22 cellular contexts compared by ENCODE assay signal in genomic region chr11:22207162-22207561, GRCh38. TPM values are rescaled to one million over a fixed set of nuclear protein-coding genes. Genes with fewer than 3 reads are reported as not detected.
DNase-seq lines count a peak whose midpoint lies in the region; ATAC-seq and TF ChIP-seq lines count a peak whose summit lies in the region.
"Had no signal": no experiment of that assay in that cellular context is flagged by ENCODE, and none has a peak within 500 bp of the region (broad histone marks: within the 10 kb centered on the region; RNA-seq: fewer than 3 reads in every experiment).

No MANE protein-coding gene starts in this region.

- H3K27ac ChIP-seq in left ventricle myocardium inferior (replicated peaks) (peak overlapping the region; percentile 74), psoas muscle (peak overlapping the region; percentile 19), smooth muscle cell (ENCODE audit: low read depth) (no peak overlapping the region)
- H3K27ac ChIP-seq: A549, GM23248 had no signal

- H3K9me3 ChIP-seq in left ventricle myocardium inferior (replicated peaks) (no peaks in the 10 kb centered on the region), psoas muscle (no peaks in the 10 kb centered on the region), smooth muscle cell (replicated peaks; ENCODE audit: low read depth) (no peaks in the 10 kb centered on the region)
- H3K9me3 ChIP-seq: A549 had no signal

- H3K9ac ChIP-seq in smooth muscle cell (ENCODE audit: low read depth): no peak overlapping the region
- H3K9ac ChIP-seq: GM23248 had no signal

- H3K27me3 ChIP-seq in left ventricle myocardium inferior (ENCODE audit: low read depth) (no peaks in the 10 kb centered on the region), psoas muscle (ENCODE audit: insufficient read depth in 3 of 3, low read length in 2 of 3) (no peaks in the 10 kb centered on the region), smooth muscle cell (ENCODE audit: low read depth) (no peaks in the 10 kb centered on the region)

- H3K36me3 ChIP-seq in left ventricle myocardium inferior: no peaks in the 10 kb centered on the region
- no peaks in the 10 kb centered on the region for H3K36me3 ChIP-seq in psoas muscle (ENCODE audit: insufficient read depth in 1 of 2, low read depth in 1 of 2)
- no peaks in the 10 kb centered on the region for H3K36me3 ChIP-seq in smooth muscle cell (ENCODE audit: low read depth)

- DNase-seq in Right ventricle myocardium superior: no peak
- no peak for DNase-seq in cardiac septum (ENCODE audit: low spot score)
- no peak for DNase-seq in left ventricle myocardium inferior
- DNase-seq in psoas muscle: no peak
- DNase-seq in DMS79 (lab: John Stamatoyannopoulos, UW): no peak
- DNase-seq in smooth muscle cell (lab: John Stamatoyannopoulos, UW; ENCODE audit: unreplicated experiment): no peak
- DNase-seq in DMS153 treated with DMSO at 0.1 percent for 48 hours (lab: John Stamatoyannopoulos, UW; ENCODE audit: unreplicated experiment): no peak
- DNase-seq: 8988T; ACHN; AML-193; C1 segment of cervical spinal cord; Calu3; CD4-positive, alpha-beta memory T cell; COR-L47; EL; GDM1; GM23248; H7; HCEC 1CT had no signal

- no peaks in the 10 kb centered on the region for H3F3A ChIP-seq in smooth muscle cell (ENCODE audit: low read depth)

- intact Hi-C loops in Right ventricle myocardium superior (cut with DNase I): no loop called here
- intact Hi-C loops in cardiac septum (cut with DNase I): no loop called here
- intact Hi-C loops in left ventricle myocardium inferior (cut with micrococcal nuclease): no loop called here
- intact Hi-C loops in psoas muscle (cut with DNase I): no loop called here

- no peak for TF ChIP-seq CTCF in left ventricle myocardium inferior (IDR thresholded peaks at IDR 0.05; ENCODE audit: borderline replicate concordance)
- TF ChIP-seq CTCF in psoas muscle (IDR thresholded peaks at IDR 0.05): no peak
- no peak for TF ChIP-seq CTCF in smooth muscle cell (IDR thresholded peaks at IDR 0.05; ENCODE audit: borderline replicate concordance, insufficient read depth, poor library complexity, severe bottlenecking)

- H3K4me1 ChIP-seq in left ventricle myocardium inferior: peaks cover 79% of the 10 kb centered on the region
- peaks cover 46% of the 10 kb centered on the region for H3K4me1 ChIP-seq in psoas muscle
- H3K4me1 ChIP-seq in smooth muscle cell (ENCODE audit: low read depth): no peaks in the 10 kb centered on the region
- H3K4me1 ChIP-seq: A549 had no signal

- no peak overlapping the region for H2AFZ ChIP-seq in smooth muscle cell (ENCODE audit: low read depth)
- H2AFZ ChIP-seq: GM23248 had no signal

- peak overlapping the region; percentile 34 for H3K4me3 ChIP-seq in left ventricle myocardium inferior
- peak overlapping the region; percentile 16 for H3K4me3 ChIP-seq in psoas muscle
- H3K4me3 ChIP-seq in smooth muscle cell: no peak overlapping the region
- H3K4me3 ChIP-seq: A549, GM12878, GM23248 had no signal

- H3K4me2 ChIP-seq in smooth muscle cell: no peak overlapping the region
- H3K4me2 ChIP-seq: A549 had no signal

- ATAC-seq in Right ventricle myocardium superior (ENCODE audit: poor library complexity) (peak; percentile 77), psoas muscle (peak in 2 of 4 donors; percentile 57 to 75)
- ATAC-seq: A549, GM12878 had no signal

- H4K20me1 ChIP-seq in smooth muscle cell (ENCODE audit: low read depth): no peaks in the 10 kb centered on the region

- no peaks in the 10 kb centered on the region for H3K79me2 ChIP-seq in smooth muscle cell (ENCODE audit: low read depth)

RNA-seq across cellular contexts. Expression of gene ANO5, which starts 14.3 kb away (rescaled TPM):
- total RNA-seq in Right ventricle myocardium superior (68.9 TPM), cardiac septum (58.4 TPM), left ventricle myocardium inferior (79.7 TPM), psoas muscle (10 to 100 TPM; 28.8 to 52.1 (median 40.6) TPM), smooth muscle cell (0.18 and 0.27 TPM in 2 replicates)
- polyA plus RNA-seq in psoas muscle (10 to 100 TPM in 2 of 3 donors, 1 to 10 TPM in 1; 2.6 to 15.9 (median 10.0) TPM), smooth muscle cell (0.02 TPM in 1 of 2 replicates, not detected in the other)
- total RNA-seq: GM23248 had no signal
- polyA plus RNA-seq: BJ; CD4-positive, alpha-beta memory T cell; GM23248 had no signal

Comparison
In these comparisons a context has a peak if more than half of its experiments do, and no peak if none do; other contexts are left out.
1. RNA of gene ANO5, which starts 14.3 kb away (total RNA-seq): 79.7 TPM in left ventricle myocardium inferior (single experiment), 68.9 TPM in Right ventricle myocardium superior (single experiment), 58.4 TPM in cardiac septum (single experiment) and 28.8 to 52.1 TPM in psoas muscle; 0.18 to 0.27 TPM in smooth muscle cell; every median in the first group is over 10 times any median in the second.